20 cellular contexts compared by ENCODE assay signal in the genomic region with DNA sequence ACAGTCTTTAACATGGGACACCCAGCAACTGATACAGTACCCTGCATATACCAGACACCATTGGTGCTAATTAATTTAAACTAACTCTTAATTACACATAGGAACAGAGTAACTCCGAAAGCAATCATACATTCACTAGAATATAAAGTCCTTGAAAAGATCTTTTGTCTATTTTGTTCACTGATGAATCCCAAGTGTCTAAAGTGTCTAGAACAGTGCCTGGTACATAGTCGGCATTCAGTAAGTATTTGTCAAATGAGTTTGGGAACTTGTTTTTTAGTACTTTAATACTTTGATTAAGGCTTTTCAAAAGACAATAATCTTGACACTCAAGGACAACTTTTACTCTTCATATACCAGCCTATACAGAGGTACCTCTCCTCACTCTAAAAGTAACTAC. TPM values are rescaled to one million over a fixed set of nuclear protein-coding genes. Genes with fewer than 3 reads are reported as not detected.
DNase-seq lines count a peak whose midpoint lies in the region; ATAC-seq and TF ChIP-seq lines count a peak whose summit lies in the region.
"Had no signal": no experiment of that assay in that cellular context is flagged by ENCODE, and none has a peak within 500 bp of the region (broad histone marks: within the 10 kb centered on the region; RNA-seq: fewer than 3 reads in every experiment).

No MANE protein-coding gene starts in this region.

- DNase-seq in right cardiac atrium (no peak), right atrium auricular region (ENCODE audit: low spot score) (no peak), Panc1 (ENCODE audit: low read depth, low spot score) (no peak), immature natural killer cell (no peak), type B pancreatic cell (ENCODE audit: extremely low spot score, unreplicated experiment) (no peak), mucosa of gallbladder (ENCODE audit: low spot score) (no peak), mucosa of descending colon (no peak)
- DNase-seq: activated CD4-positive, alpha-beta T cell treated with anti-CD3 and anti-CD28 coated beads, Interleukin-2, amount 10 ng/mL, durations not matched to agents 24 days and 14 days; activated CD8-positive, alpha-beta memory T cell treated with anti-CD3 and anti-CD28 coated beads, Interleukin-2, amount 50 U/mL, for 4 hours; activated naive CD4-positive, alpha-beta T cell treated with anti-CD3 and anti-CD28 coated beads, Interleukin-2, amount 50 U/mL, for 16 hours; DND-41; KBM-7; MV-4-11; NCI-H2029 treated with DMSO at 0.1 percent for 48 hours; stimulated activated CD4-positive, alpha-beta T cell treated with anti-CD3 and anti-CD28 coated beads, Interleukin-4, amount 100 ng/mL, for 4 hours; SW 1271 had no signal

- peaks cover 0 to 2% (median 0%) of the 10 kb centered on the region in 3 donors for H3K27me3 Mint-ChIP-seq in immature natural killer cell (ENCODE audit: low read depth in 3 of 3)
- H3K27me3 Mint-ChIP-seq in type B pancreatic cell = no peaks in the 10 kb centered on the region
- H3K27me3 Mint-ChIP-seq: activated CD4-positive, alpha-beta T cell treated with anti-CD3 and anti-CD28 coated beads, Interleukin-2, amount 10 ng/mL, durations not matched to agents 24 days and 14 days had no signal

- POLR2A ChIA-PET in Panc1 (lab: Charles Lee) = no interaction called here

- H3K4me1 Mint-ChIP-seq in immature natural killer cell (peaks cover 65% of the 10 kb centered on the region in 2 donors), type B pancreatic cell (ENCODE audit: unreplicated experiment) (peaks cover 28% of the 10 kb centered on the region)

- in situ Hi-C loops in Panc1 (cut with HindIII; ENCODE audit: low pct_unique_long_range_greater_than_20kb, low sequenced_read_pairs) = no loop called here

- intact Hi-C loops in right cardiac atrium (cut with DNase I) = no loop called here
- intact Hi-C loops in Panc1 (cut with micrococcal nuclease; ENCODE audit: unreplicated experiment) = no loop called here
- intact Hi-C loops in mucosa of descending colon (cut with DNase I, micrococcal nuclease) = no loop called here

- H3K9me3 ChIP-seq in right cardiac atrium (ENCODE audit: control insufficient read depth, low read length) (no peaks in the 10 kb centered on the region), right atrium auricular region (no peaks in the 10 kb centered on the region), Panc1 (ENCODE audit: control insufficient read depth, insufficient read depth, low read depth, low read length) (no peaks in the 10 kb centered on the region), mucosa of descending colon (no peaks in the 10 kb centered on the region)

- H3K4me3 Mint-ChIP-seq in immature natural killer cell = peak overlapping the region in 3 of 5 donors; percentile 13 to 29 (median 14)
- H3K4me3 Mint-ChIP-seq in type B pancreatic cell = no peak overlapping the region
- H3K4me3 Mint-ChIP-seq: activated CD4-positive, alpha-beta T cell treated with anti-CD3 and anti-CD28 coated beads, Interleukin-2, amount 10 ng/mL, durations not matched to agents 24 days and 14 days; neural crest cell had no signal

- H3K4me1 ChIP-seq in right cardiac atrium (ENCODE audit: control insufficient read depth, insufficient read depth, low read length) (peaks cover 17% of the 10 kb centered on the region), right atrium auricular region (peaks cover 0 to 92% of the 10 kb centered on the region in 2 donors), Panc1 (ENCODE audit: control insufficient read depth, insufficient read depth, low read length) (peaks cover 37% of the 10 kb centered on the region), mucosa of descending colon (ENCODE audit: low read depth) (peaks cover 57% of the 10 kb centered on the region)

- H3K27ac ChIP-seq in right cardiac atrium (ENCODE audit: low read length) (peak overlapping the region; percentile 52), right atrium auricular region (no peak overlapping the region), Panc1 (ENCODE audit: low read length) (no peak overlapping the region)

- no peaks in the 10 kb centered on the region for H3K36me3 Mint-ChIP-seq in immature natural killer cell
- peaks cover 8% of the 10 kb centered on the region for H3K36me3 Mint-ChIP-seq in type B pancreatic cell

- H3K36me3 ChIP-seq in right atrium auricular region (no peaks in the 10 kb centered on the region), Panc1 (ENCODE audit: control insufficient read depth, insufficient read depth, low read length) (no peaks in the 10 kb centered on the region), mucosa of descending colon (ENCODE audit: low read depth) (no peaks in the 10 kb centered on the region)

- TSS peak; percentile 22 for BruUV-seq in Panc1 (replicated peaks; lab: Mats Ljungman, UMichigan)

- ATAC-seq in right cardiac atrium = no peak
- ATAC-seq in Panc1 = no peak
- ATAC-seq in GM19452 (IDR thresholded peaks at IDR 0.05; ENCODE audit: unreplicated experiment) = no peak
- no peak for ATAC-seq in mucosa of descending colon

- CTCF ChIA-PET in Panc1 (lab: Charles Lee) = no interaction called here

- H3K27ac Mint-ChIP-seq in immature natural killer cell = peak overlapping the region in 3 of 6 donors; percentile 31 to 67 (median 60)
- H3K27ac Mint-ChIP-seq in type B pancreatic cell = peak overlapping the region; percentile 43

- TF ChIP-seq CTCF in right atrium auricular region (IDR thresholded peaks at IDR 0.05) (no peak), Panc1 (IDR thresholded peaks at IDR 0.05) (no peak), type B pancreatic cell (conservative IDR thresholded peaks at IDR 0.05) (no peak), mucosa of descending colon (IDR thresholded peaks at IDR 0.05) (no peak)

- no peaks in the 10 kb centered on the region for H3K27me3 ChIP-seq in right cardiac atrium (ENCODE audit: control insufficient read depth, insufficient read depth)
- no peaks in the 10 kb centered on the region for H3K27me3 ChIP-seq in right atrium auricular region
- H3K27me3 ChIP-seq in Panc1 (ENCODE audit: control insufficient read depth, insufficient read depth, low read length) = no peaks in the 10 kb centered on the region

- H3K4me3 ChIP-seq in right cardiac atrium (ENCODE audit: low read length) (no peak overlapping the region), right atrium auricular region (no peak overlapping the region), Panc1 (ENCODE audit: low read depth in 2 of 2, low read length in 2 of 2) (no peak overlapping the region), mucosa of descending colon (no peak overlapping the region)
- H3K4me3 ChIP-seq: coronary artery, lung had no signal

- 70% methylated on average over 2 of the region's 2 CpGs for WGBS in right cardiac atrium

- H3K9me3 Mint-ChIP-seq in immature natural killer cell (no peaks in the 10 kb centered on the region), type B pancreatic cell (no peaks in the 10 kb centered on the region)
- H3K9me3 Mint-ChIP-seq: activated CD4-positive, alpha-beta T cell treated with anti-CD3 and anti-CD28 coated beads, Interleukin-2, amount 10 ng/mL, durations not matched to agents 24 days and 14 days; neural crest cell had no signal

RNA-seq across cellular contexts. Expression of a gene that starts 13.8 kb away (rescaled TPM):
- total RNA-seq in right cardiac atrium (100 to 1,000 TPM; 484 to 570 (median 535) TPM), right atrium auricular region (100 to 1,000 TPM; 655 to 703 TPM), Panc1 (2021; ENCODE audit: unreplicated experiment) (537 TPM), type B pancreatic cell (ENCODE audit: low replicate concordance) (674 and 773 TPM in 2 replicates), mucosa of gallbladder (384 TPM), mucosa of descending colon (100 to 1,000 TPM; 370 to 494 (median 380) TPM)
- polyA plus RNA-seq in right cardiac atrium (366 TPM), immature natural killer cell (10 to 100 TPM; 45.9 to 53.5 (median 48.4) TPM)
- 662 TPM for polyA plus RNA-seq in Panc1 (2012; ENCODE audit: insufficient read length)
